In the genomic region with DNA sequence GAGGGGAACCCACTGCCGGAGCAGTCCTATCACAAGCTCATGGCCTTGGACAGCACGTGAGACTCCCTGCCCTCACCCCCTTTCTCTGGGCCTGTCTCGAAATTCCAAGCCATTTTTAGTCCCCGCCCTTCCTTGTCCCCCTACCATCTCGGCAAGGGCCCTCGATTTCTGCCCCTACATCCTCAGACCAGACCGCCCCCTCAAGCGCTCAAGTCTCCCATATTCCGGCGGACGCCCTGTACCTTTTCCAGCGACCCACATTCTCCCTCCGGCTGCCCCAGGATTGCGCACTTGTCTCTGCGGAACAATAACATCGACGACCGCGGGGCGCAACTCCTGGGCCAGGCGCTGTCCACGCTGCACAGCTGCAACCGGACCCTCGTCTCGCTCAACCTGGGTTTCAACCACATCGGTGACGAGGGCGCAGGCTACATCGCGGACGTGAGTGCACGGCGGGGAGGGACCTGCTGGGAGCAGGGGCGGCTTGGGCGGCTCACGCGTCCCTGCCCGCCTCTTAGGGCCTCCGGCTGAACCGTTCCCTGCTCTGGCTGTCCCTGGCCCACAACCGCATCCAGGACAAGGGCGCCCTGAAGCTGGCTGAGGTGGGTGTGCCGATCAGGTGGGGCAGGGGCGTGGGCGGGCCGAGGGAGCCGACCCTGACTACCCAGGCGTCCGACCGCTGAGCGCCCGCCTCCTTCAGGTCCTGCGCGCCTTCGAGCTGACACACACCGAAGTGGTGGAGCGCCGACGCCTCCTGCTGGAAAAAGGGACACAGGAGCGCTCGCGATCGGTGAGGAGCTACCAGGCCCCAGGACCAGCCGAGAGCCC, we compare ENCODE assay signal across 1 cellular context.
TF ChIP-seq lines count a peak whose summit lies in the region.

No MANE protein-coding gene starts in this region.

TF ChIP-seq in HepG2, 621 proteins besides CTCF, POLR2A, EP300 and RAD21 (continued from another document and continues in another):
- TF ChIP-seq ZNF687 (CRISPR knock-in tag; IDR thresholded peaks at IDR 0.05) (peak; percentile 62), ZNF280B (CRISPR knock-in tag; IDR thresholded peaks at IDR 0.05; ENCODE audit: borderline replicate concordance) (peak; percentile 35; the same call in 1 of the 2 replicates), ZNF451 (CRISPR knock-in tag; IDR thresholded peaks at IDR 0.05) (0 out of 2 replicates have a peak, but pooled peaks have one; percentile 36), ZNF350 (CRISPR knock-in tag; IDR thresholded peaks at IDR 0.05; ENCODE audit: borderline replicate concordance, low read depth) (peak; percentile 51; the same call in 1 of the 2 replicates), XRCC5 (optimal IDR thresholded peaks at IDR 0.05; ENCODE audit: low read length) (peak; percentile 51), MIXL1 (CRISPR knock-in tag; IDR thresholded peaks at IDR 0.05) (no peak), ZFY (CRISPR knock-in tag; IDR thresholded peaks at IDR 0.05) (peak; percentile 36; the same call in 1 of the 2 replicates), ZZZ3 (CRISPR knock-in tag; IDR thresholded peaks at IDR 0.05; ENCODE audit: borderline replicate concordance) (no peak), CENPBD1 (CRISPR knock-in tag; IDR thresholded peaks at IDR 0.05; ENCODE audit: borderline replicate concordance, low read depth) (no peak), PTBP1 (IDR thresholded peaks at IDR 0.05; ENCODE audit: low read depth, low read length, poor library complexity, severe bottlenecking) (no peak), ZNF484 (CRISPR knock-in tag; IDR thresholded peaks at IDR 0.05; ENCODE audit: borderline replicate concordance, low read depth) (no peak), PRMT3 (CRISPR knock-in tag; IDR thresholded peaks at IDR 0.05; ENCODE audit: borderline replicate concordance, low read depth) (no peak), KDM5B (CRISPR knock-in tag; IDR thresholded peaks at IDR 0.05; ENCODE audit: borderline replicate concordance) (peak; percentile 76), ZFX (CRISPR knock-in tag; IDR thresholded peaks at IDR 0.05; ENCODE audit: low read depth) (no peak), ZBTB4 (CRISPR knock-in tag; IDR thresholded peaks at IDR 0.05; ENCODE audit: borderline replicate concordance) (0 out of 2 replicates have a peak, but pooled peaks have one; percentile 33), HIVEP1 (CRISPR knock-in tag; IDR thresholded peaks at IDR 0.05) (peak; percentile 48; the same call in 1 of the 2 replicates), ZNF383 (CRISPR knock-in tag; IDR thresholded peaks at IDR 0.05; ENCODE audit: borderline replicate concordance) (no peak), KDM2A (CRISPR knock-in tag; IDR thresholded peaks at IDR 0.05; ENCODE audit: borderline replicate concordance, low read depth) (peak; percentile 66; the same call in 1 of the 2 replicates), PHB2 (IDR thresholded peaks at IDR 0.05; ENCODE audit: partially characterized antibody) (no peak), STAG1 (CRISPR knock-in tag; IDR thresholded peaks at IDR 0.05) (peak; percentile 91), REPIN1 (CRISPR knock-in tag; IDR thresholded peaks at IDR 0.05; ENCODE audit: borderline replicate concordance, low read depth) (peak; percentile 52; the same call in 1 of the 2 replicates), GABPB1 (CRISPR knock-in tag; IDR thresholded peaks at IDR 0.05) (peak; percentile 41; the same call in 1 of the 2 replicates)
- TF ChIP-seq, protein P1, sequence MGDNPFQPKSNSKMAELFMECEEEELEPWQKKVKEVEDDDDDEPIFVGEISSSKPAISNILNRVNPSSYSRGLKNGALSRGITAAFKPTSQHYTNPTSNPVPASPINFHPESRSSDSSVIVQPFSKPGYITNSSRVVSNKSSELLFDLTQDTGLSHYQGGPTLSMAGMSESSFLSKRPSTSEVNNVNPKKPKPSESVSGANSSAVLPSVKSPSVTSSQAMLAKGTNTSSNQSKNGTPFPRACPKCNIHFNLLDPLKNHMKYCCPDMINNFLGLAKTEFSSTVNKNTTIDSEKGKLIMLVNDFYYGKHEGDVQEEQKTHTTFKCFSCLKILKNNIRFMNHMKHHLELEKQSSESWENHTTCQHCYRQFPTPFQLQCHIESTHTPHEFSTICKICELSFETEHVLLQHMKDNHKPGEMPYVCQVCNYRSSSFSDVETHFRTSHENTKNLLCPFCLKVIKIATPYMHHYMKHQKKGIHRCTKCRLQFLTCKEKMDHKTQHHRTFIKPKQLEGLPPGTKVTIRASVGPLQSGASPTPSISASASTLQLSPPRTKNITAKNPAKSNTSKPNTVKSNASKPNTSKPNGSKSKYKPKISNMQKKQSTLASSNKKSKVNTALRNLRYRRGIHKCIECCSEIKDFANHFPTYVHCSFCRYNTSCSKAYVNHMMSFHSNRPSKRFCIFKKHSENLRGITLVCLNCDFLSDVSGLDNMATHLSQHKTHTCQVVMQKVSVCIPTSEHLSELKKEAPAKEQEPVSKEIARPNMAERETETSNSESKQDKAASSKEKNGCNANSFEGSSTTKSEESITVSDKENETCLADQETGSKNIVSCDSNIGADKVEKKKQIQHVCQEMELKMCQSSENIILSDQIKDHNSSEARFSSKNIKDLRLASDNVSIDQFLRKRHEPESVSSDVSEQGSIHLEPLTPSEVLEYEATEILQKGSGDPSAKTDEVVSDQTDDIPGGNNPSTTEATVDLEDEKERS (CRISPR knock-in tag; IDR thresholded peaks at IDR 0.05) = no peak
- TF ChIP-seq, protein P2, sequence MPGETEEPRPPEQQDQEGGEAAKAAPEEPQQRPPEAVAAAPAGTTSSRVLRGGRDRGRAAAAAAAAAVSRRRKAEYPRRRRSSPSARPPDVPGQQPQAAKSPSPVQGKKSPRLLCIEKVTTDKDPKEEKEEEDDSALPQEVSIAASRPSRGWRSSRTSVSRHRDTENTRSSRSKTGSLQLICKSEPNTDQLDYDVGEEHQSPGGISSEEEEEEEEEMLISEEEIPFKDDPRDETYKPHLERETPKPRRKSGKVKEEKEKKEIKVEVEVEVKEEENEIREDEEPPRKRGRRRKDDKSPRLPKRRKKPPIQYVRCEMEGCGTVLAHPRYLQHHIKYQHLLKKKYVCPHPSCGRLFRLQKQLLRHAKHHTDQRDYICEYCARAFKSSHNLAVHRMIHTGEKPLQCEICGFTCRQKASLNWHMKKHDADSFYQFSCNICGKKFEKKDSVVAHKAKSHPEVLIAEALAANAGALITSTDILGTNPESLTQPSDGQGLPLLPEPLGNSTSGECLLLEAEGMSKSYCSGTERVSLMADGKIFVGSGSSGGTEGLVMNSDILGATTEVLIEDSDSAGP (CRISPR knock-in tag; IDR thresholded peaks at IDR 0.05; ENCODE audit: borderline replicate concordance) = peak; percentile 37; the same call in 1 of the 2 replicates
- TF ChIP-seq, protein P3, sequence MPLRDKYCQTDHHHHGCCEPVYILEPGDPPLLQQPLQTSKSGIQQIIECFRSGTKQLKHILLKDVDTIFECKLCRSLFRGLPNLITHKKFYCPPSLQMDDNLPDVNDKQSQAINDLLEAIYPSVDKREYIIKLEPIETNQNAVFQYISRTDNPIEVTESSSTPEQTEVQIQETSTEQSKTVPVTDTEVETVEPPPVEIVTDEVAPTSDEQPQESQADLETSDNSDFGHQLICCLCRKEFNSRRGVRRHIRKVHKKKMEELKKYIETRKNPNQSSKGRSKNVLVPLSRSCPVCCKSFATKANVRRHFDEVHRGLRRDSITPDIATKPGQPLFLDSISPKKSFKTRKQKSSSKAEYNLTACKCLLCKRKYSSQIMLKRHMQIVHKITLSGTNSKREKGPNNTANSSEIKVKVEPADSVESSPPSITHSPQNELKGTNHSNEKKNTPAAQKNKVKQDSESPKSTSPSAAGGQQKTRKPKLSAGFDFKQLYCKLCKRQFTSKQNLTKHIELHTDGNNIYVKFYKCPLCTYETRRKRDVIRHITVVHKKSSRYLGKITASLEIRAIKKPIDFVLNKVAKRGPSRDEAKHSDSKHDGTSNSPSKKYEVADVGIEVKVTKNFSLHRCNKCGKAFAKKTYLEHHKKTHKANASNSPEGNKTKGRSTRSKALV (CRISPR knock-in tag; IDR thresholded peaks at IDR 0.05) = peak; percentile 82; the same call in 1 of the 2 replicates
- TF ChIP-seq, protein P4, sequence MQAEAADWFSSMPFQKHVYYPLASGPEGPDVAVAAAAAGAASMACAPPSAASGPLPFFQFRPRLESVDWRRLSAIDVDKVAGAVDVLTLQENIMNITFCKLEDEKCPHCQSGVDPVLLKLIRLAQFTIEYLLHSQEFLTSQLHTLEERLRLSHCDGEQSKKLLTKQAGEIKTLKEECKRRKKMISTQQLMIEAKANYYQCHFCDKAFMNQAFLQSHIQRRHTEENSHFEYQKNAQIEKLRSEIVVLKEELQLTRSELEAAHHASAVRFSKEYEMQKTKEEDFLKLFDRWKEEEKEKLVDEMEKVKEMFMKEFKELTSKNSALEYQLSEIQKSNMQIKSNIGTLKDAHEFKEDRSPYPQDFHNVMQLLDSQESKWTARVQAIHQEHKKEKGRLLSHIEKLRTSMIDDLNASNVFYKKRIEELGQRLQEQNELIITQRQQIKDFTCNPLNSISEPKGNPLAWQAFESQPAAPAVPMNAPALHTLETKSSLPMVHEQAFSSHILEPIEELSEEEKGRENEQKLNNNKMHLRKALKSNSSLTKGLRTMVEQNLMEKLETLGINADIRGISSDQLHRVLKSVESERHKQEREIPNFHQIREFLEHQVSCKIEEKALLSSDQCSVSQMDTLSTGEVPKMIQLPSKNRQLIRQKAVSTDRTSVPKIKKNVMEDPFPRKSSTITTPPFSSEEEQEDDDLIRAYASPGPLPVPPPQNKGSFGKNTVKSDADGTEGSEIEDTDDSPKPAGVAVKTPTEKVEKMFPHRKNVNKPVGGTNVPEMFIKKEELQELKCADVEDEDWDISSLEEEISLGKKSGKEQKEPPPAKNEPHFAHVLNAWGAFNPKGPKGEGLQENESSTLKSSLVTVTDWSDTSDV (CRISPR knock-in tag; IDR thresholded peaks at IDR 0.05) = no peak
- TF ChIP-seq, protein P5, sequence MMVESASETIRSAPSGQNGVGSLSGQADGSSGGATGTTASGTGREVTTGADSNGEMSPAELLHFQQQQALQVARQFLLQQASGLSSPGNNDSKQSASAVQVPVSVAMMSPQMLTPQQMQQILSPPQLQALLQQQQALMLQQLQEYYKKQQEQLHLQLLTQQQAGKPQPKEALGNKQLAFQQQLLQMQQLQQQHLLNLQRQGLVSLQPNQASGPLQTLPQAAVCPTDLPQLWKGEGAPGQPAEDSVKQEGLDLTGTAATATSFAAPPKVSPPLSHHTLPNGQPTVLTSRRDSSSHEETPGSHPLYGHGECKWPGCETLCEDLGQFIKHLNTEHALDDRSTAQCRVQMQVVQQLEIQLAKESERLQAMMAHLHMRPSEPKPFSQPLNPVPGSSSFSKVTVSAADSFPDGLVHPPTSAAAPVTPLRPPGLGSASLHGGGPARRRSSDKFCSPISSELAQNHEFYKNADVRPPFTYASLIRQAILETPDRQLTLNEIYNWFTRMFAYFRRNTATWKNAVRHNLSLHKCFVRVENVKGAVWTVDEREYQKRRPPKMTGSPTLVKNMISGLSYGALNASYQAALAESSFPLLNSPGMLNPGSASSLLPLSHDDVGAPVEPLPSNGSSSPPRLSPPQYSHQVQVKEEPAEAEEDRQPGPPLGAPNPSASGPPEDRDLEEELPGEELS (CRISPR knock-in tag; IDR thresholded peaks at IDR 0.05) = no peak
